ENCODE assay signal across 1 cellular context in the genomic region with DNA sequence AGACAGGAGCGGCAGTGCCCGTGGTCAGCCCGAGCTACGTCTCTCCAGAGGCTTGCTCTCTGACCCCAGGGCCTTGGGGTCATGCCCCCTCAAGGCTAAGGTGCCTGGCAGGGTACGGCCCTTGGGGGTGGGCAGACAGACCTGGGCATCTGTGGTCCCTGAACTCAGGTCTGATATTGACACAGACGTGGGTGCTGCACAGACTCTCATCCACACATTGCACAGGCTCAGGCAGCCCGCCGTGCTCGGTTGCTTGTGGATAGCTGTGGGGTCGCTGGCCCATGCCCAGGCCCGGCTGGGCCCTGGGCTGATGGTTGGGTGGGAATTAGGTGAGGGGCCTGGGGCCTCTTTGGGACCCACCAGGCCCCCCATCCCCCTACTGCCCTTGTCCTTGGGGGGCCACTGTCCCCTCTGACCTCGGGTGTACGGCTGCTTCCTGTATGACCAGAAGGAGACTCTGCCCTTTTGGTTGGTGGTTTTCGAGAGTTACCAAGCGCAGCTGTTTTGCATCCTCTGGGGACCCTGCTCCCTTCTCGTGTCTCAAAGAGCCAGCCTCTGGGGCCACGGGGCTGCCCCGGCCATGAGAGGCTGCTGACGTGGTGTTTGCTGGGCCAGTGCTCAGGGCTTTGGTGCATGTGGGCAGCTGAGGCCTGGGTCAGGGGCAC.
TF ChIP-seq lines count a peak whose summit lies in the region.

No MANE protein-coding gene starts in this region.

TF ChIP-seq in GM12878, 131 proteins besides CTCF, POLR2A, EP300 and RAD21 (continued from another document):
- TF ChIP-seq, protein P1, sequence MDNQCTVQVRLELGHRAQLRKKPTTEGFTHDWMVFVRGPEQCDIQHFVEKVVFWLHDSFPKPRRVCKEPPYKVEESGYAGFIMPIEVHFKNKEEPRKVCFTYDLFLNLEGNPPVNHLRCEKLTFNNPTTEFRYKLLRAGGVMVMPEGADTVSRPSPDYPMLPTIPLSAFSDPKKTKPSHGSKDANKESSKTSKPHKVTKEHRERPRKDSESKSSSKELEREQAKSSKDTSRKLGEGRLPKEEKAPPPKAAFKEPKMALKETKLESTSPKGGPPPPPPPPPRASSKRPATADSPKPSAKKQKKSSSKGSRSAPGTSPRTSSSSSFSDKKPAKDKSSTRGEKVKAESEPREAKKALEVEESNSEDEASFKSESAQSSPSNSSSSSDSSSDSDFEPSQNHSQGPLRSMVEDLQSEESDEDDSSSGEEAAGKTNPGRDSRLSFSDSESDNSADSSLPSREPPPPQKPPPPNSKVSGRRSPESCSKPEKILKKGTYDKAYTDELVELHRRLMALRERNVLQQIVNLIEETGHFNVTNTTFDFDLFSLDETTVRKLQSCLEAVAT (IDR thresholded peaks at IDR 0.05) = no peak
- TF ChIP-seq KAT2A (conservative IDR thresholded peaks at IDR 0.05; ENCODE audit: control insufficient read depth, low read depth, low read length) (no peak), JUNB (IDR thresholded peaks at IDR 0.05) (no peak), ZNF217 (IDR thresholded peaks at IDR 0.05) (peak; percentile 22; the same call in 1 of the 2 replicates), MEF2A (IDR thresholded peaks at IDR 0.05; ENCODE audit: insufficient read depth, low read depth, low read length) (no peak), REST (IDR thresholded peaks at IDR 0.05; ENCODE audit: low read depth, low read length) (no peak), IRF5 (IDR thresholded peaks at IDR 0.05; ENCODE audit: borderline replicate concordance) (no peak), EGR1 (IDR thresholded peaks at IDR 0.05; ENCODE audit: borderline replicate concordance in 1 of 2, low read depth in 2 of 2, low read length in 2 of 2) (no peak), NFYA (IDR thresholded peaks at IDR 0.05; ENCODE audit: borderline replicate concordance, low read depth, low read length) (no peak), ZBTB11 (CRISPR knock-in tag; IDR thresholded peaks at IDR 0.05) (no peak), FOS (IDR thresholded peaks at IDR 0.05; ENCODE audit: borderline replicate concordance, extremely low read depth, insufficient read length) (no peak), PBX3 (IDR thresholded peaks at IDR 0.05; ENCODE audit: insufficient replicate concordance, low read depth, low read length) (no peak), LARP7 (IDR thresholded peaks at IDR 0.05) (0 out of 2 replicates have a peak, but pooled peaks have one; percentile 47)
